In the genomic region with DNA sequence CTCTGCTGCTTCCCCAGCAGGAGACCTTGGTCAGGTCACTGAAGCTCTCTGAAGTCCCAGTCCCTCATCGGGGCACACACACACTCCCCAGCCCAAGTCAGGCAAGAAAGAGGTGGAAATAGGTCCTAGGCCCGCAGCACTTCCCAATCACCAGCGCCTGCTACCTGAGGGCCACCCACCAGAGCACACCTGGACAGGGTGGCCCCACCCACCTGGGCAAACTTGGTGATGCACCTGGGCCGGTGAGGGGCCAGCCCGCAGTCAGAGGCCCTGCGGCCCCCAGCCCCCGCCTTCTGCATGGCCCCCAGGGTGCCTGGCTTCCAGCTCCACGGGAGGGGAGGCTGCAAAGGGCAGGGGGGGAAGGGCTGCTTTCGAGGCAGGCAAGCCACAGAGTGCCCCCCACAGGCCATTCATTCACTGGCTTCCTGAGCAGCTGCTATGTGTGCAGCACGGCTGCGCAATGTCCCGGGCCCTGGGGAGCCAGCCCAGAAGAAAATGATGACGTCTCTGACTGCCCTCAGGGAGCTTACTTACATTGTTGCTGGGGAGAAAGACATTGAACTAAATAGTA, we compare ENCODE assay signal across 13 cellular contexts. TPM values are rescaled to one million over a fixed set of nuclear protein-coding genes. Genes with fewer than 3 reads are reported as not detected.
DNase-seq lines count a peak whose midpoint lies in the region; ATAC-seq, FAIRE-seq and TF ChIP-seq lines count a peak whose summit lies in the region.
"Had no signal": no experiment of that assay in that cellular context is flagged by ENCODE, and none has a peak within 500 bp of the region (broad histone marks: within the 10 kb centered on the region; RNA-seq: fewer than 3 reads in every experiment).

No MANE protein-coding gene starts in this region.

- dilution Hi-C loops in endothelial cell of umbilical vein (cut with MboI; ENCODE audit: extremely low pct_ligation_motif_present, low sequenced_read_pairs), result no loop called here

- H3K79me2 ChIP-seq in endothelial cell of umbilical vein (ENCODE audit: control insufficient read depth, insufficient read depth, low read length), result no peaks in the 10 kb centered on the region

- no peak overlapping the region for H3K27ac ChIP-seq in endothelial cell of umbilical vein (ENCODE audit: insufficient read depth, low read depth, low read length)
- H3K27ac ChIP-seq: body of pancreas had no signal

- no peaks in the 10 kb centered on the region for H3K9me1 ChIP-seq in endothelial cell of umbilical vein (replicated peaks; ENCODE audit: control insufficient read depth, extremely low read depth, insufficient read depth, low read length)

- H3K4me2 ChIP-seq in endothelial cell of umbilical vein (ENCODE audit: insufficient read depth, low read length), result no peak overlapping the region

- peak; percentile 7 for DNase-seq in activated CD4-positive, alpha-beta T cell treated with anti-CD3 and anti-CD28 coated beads for 1 hour
- no peak for DNase-seq in activated CD4-positive, alpha-beta T cell treated with anti-CD3 and anti-CD28 coated beads for 48 hours
- DNase-seq in NCI-H345 (lab: John Stamatoyannopoulos, UW) (peak; percentile 51), endothelial cell of umbilical vein (ENCODE audit: low read depth, low spot score) (no peak), sciatic nerve (ENCODE audit: low spot score) (peak; percentile 53), 8988T (no peak)
- DNase-seq: body of pancreas, midbrain, NCI-H1436, SHP77 treated with DMSO at 0.1 percent for 48 hours had no signal

- peaks cover 7% of the 10 kb centered on the region for H3K4me1 ChIP-seq in endothelial cell of umbilical vein (ENCODE audit: control insufficient read depth, extremely low read depth, insufficient read depth, low read length)

- H3K36me3 ChIP-seq in endothelial cell of umbilical vein (ENCODE audit: control insufficient read depth in 2 of 2, extremely low read depth in 1 of 2, insufficient read depth in 2 of 2, low read length in 2 of 2), result no peaks in the 10 kb centered on the region

- POLR2A ChIA-PET in endothelial cell of umbilical vein (lab: Charles Lee), result no interaction called here

- TF ChIP-seq POLR2A in endothelial cell of umbilical vein (IDR thresholded peaks at IDR 0.05; ENCODE audit: low read depth, low read length), result no peak

- no peak overlapping the region for H3K9ac ChIP-seq in endothelial cell of umbilical vein (replicated peaks; ENCODE audit: extremely low read depth, insufficient read depth, low read length)

- no peak for FAIRE-seq in endothelial cell of umbilical vein (lab: Jason Lieb, UNC)

- no peaks in the 10 kb centered on the region for H3K9me3 ChIP-seq in endothelial cell of umbilical vein (replicated peaks; ENCODE audit: control insufficient read depth, insufficient read depth, low read length)
- H3K9me3 ChIP-seq: body of pancreas had no signal

- no TSS peak for BruUV-seq in endothelial cell of umbilical vein (replicated peaks; lab: Mats Ljungman, UMichigan)

- peaks cover 7 to 16% of the 10 kb centered on the region in 2 experiments for H3K27me3 ChIP-seq in endothelial cell of umbilical vein (ENCODE audit: control insufficient read depth in 2 of 2, insufficient read depth in 2 of 2, low read length in 2 of 2)

- TF ChIP-seq CTCF in endothelial cell of umbilical vein (IDR thresholded peaks at IDR 0.05; ENCODE audit: extremely low read depth in 1 of 2, insufficient read depth in 1 of 2, low read depth in 1 of 2, low read length in 2 of 2), result peak; percentile 14 to 16

- no peak overlapping the region for H3K4me3 ChIP-seq in endothelial cell of umbilical vein (replicated peaks in 1 of 3; ENCODE audit: insufficient read depth in 1 of 3, low read depth in 1 of 3, low read length in 3 of 3)
- H3K4me3 ChIP-seq: body of pancreas, skin epidermis had no signal

- no peaks in the 10 kb centered on the region for H4K20me1 ChIP-seq in endothelial cell of umbilical vein (replicated peaks; ENCODE audit: control insufficient read depth, extremely low read depth, insufficient read depth, low read length)

- CTCF ChIA-PET in endothelial cell of umbilical vein (lab: Charles Lee), result interaction anchor here (1.2 to 1.9 kb wide), 3 partner anchors 10 to 467 kb away, joined by 3 to 12 read pairs (median 5); a partner anchor contains a TSS

- no peak overlapping the region for H2AFZ ChIP-seq in endothelial cell of umbilical vein (ENCODE audit: low read depth, low read length)

- ATAC-seq in sciatic nerve, result no peak
- ATAC-seq in HG03442 (IDR thresholded peaks at IDR 0.05; ENCODE audit: unreplicated experiment), result no peak
- no peak for ATAC-seq in HG02840 (IDR thresholded peaks at IDR 0.05; ENCODE audit: low FRiP score, unreplicated experiment)
- ATAC-seq: body of pancreas had no signal

- intact Hi-C loops in endothelial cell of umbilical vein (cut with micrococcal nuclease) (loop anchor here (1.0 kb wide), 1 partner anchor 29 kb away; no protein-coding TSS in a partner anchor), sciatic nerve (cut with DNase I) (no loop called here)

TF ChIP-seq in endothelial cell of umbilical vein, 7 proteins besides CTCF, POLR2A, EP300 and RAD21:
- TF ChIP-seq EZH2 (IDR thresholded peaks at IDR 0.05; ENCODE audit: borderline replicate concordance, low read depth, low read length, severe bottlenecking) (no peak), JUN (IDR thresholded peaks at IDR 0.05; ENCODE audit: borderline replicate concordance, insufficient read depth, insufficient read length, low read depth) (no peak), POLR2AphosphoS5 (IDR thresholded peaks at IDR 0.05; ENCODE audit: insufficient read depth, low read depth, low read length) (no peak)
- TF ChIP-seq, protein P1, sequence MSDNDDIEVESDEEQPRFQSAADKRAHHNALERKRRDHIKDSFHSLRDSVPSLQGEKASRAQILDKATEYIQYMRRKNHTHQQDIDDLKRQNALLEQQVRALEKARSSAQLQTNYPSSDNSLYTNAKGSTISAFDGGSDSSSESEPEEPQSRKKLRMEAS (IDR thresholded peaks at IDR 0.05; ENCODE audit: insufficient read depth, insufficient read length), result no peak

RNA-seq across cellular contexts. Expression of a gene that starts 4.7 kb away (rescaled TPM):
- total RNA-seq in endothelial cell of umbilical vein (1.0 and 2.4 TPM in 2 replicates), sciatic nerve (not detected)
- polyA plus RNA-seq in endothelial cell of umbilical vein, result 0.18 and 0.23 TPM in 2 replicates
- 0.13 and 0.17 TPM in 2 replicates for polyA plus RNA-seq in endothelial cell of umbilical vein (2011; cell fraction: cytosol; rRNA removed)
- 0.97 and 1.4 TPM in 2 replicates for polyA plus RNA-seq in endothelial cell of umbilical vein (2011; cell fraction: nucleus; rRNA removed)
- 0.59 and 0.84 TPM in 2 replicates for polyA plus RNA-seq in endothelial cell of umbilical vein (2012)
- 0.22 and 0.28 TPM in 2 replicates for polyA minus RNA-seq in endothelial cell of umbilical vein
- polyA minus RNA-seq in endothelial cell of umbilical vein (2011; cell fraction: cytosol; rRNA and poly(A)+ RNA removed), result not detected
- 0.34 and 0.72 TPM in 2 replicates for polyA minus RNA-seq in endothelial cell of umbilical vein (2011; cell fraction: nucleus; rRNA and poly(A)+ RNA removed)
- total RNA-seq: body of pancreas had no signal

RNA-seq across cellular contexts. Expression of a gene that starts 10.0 kb away (rescaled TPM):
- total RNA-seq in endothelial cell of umbilical vein, result 0.72 and 1.5 TPM in 2 replicates
- 1.1 and 1.3 TPM in 2 replicates for polyA plus RNA-seq in endothelial cell of umbilical vein
- polyA plus RNA-seq in endothelial cell of umbilical vein (2011; cell fraction: cytosol; rRNA removed), result 0.62 and 0.85 TPM in 2 replicates
- 0.42 and 0.45 TPM in 2 replicates for polyA plus RNA-seq in endothelial cell of umbilical vein (2011; cell fraction: nucleus; rRNA removed)
- polyA plus RNA-seq in endothelial cell of umbilical vein (2012), result 0.15 and 0.31 TPM in 2 replicates
- 0.17 and 0.24 TPM in 2 replicates for polyA minus RNA-seq in endothelial cell of umbilical vein
- polyA minus RNA-seq in endothelial cell of umbilical vein (2011; cell fraction: cytosol; rRNA and poly(A)+ RNA removed), result not detected
- not detected in 2 replicates for polyA minus RNA-seq in endothelial cell of umbilical vein (2011; cell fraction: nucleus; rRNA and poly(A)+ RNA removed)
- 2.4 TPM for total RNA-seq in sciatic nerve

RNA-seq across cellular contexts. Expression of a gene that starts 59.3 kb away (rescaled TPM):
- total RNA-seq in endothelial cell of umbilical vein (228 and 231 TPM in 2 replicates), sciatic nerve (284 TPM)
- 78.1 and 87.2 TPM in 2 replicates for polyA plus RNA-seq in endothelial cell of umbilical vein
- 129 and 133 TPM in 2 replicates for polyA plus RNA-seq in endothelial cell of umbilical vein (2011; cell fraction: cytosol; rRNA removed)
- 234 and 329 TPM in 2 replicates for polyA plus RNA-seq in endothelial cell of umbilical vein (2011; cell fraction: nucleus; rRNA removed)
- 98.7 and 131 TPM in 2 replicates for polyA plus RNA-seq in endothelial cell of umbilical vein (2012)
- polyA minus RNA-seq in endothelial cell of umbilical vein, result 78.1 and 84.7 TPM in 2 replicates
- 105 TPM for polyA minus RNA-seq in endothelial cell of umbilical vein (2011; cell fraction: cytosol; rRNA and poly(A)+ RNA removed)
- 86.3 and 131 TPM in 2 replicates for polyA minus RNA-seq in endothelial cell of umbilical vein (2011; cell fraction: nucleus; rRNA and poly(A)+ RNA removed)

Comparison
In these comparisons a context has a peak if more than half of its experiments do, and no peak if none do; other contexts are left out.
1. DNase-seq: peak in activated CD4-positive, alpha-beta T cell treated with anti-CD3 and anti-CD28 coated beads for 1 hour (single experiment), NCI-H345 (single experiment) and sciatic nerve (single experiment); none in activated CD4-positive, alpha-beta T cell treated with anti-CD3 and anti-CD28 coated beads for 48 hours (single experiment), endothelial cell of umbilical vein (single experiment) and 8988T (single experiment).